In the genomic region with DNA sequence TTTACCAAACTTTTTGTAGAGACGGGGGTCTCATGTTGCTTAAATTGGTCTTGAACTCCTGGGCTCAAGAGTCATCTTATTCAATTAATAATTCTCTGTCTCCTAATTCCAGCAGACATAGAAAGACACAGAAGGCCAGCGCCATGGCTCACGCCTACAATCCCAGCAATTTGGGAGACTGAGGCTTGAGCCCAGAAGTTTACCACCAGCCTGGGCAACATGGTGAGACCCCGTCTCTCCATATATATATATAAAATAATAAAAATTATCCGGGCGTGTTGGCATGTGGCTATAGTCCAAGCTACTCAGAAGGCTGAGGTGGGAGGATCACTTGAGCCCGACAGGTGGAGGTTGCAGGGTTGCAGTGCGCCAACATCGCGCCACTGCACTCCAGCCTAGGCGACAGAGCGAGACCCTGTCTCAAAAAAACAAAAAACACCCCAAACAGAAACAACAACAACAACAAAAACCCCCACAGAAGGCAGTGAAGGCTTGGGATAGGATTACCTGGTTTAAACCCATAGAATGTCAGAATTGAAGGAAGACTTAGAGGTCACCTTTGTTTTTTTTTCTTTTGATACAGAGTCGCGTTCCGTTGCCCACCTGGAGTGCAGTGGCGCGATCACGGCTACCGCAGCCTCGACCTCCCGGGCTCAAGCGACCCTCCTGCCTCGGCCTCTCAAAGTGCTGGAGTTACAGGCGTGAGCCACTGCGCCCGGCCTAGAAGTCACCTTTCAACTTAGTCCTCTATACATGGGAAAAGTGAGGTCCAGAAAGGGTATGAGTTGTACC, we compare ENCODE assay signal across 8 cellular contexts. TPM values are rescaled to one million over a fixed set of nuclear protein-coding genes. Genes with fewer than 3 reads are reported as not detected.
DNase-seq lines count a peak whose midpoint lies in the region; ATAC-seq and TF ChIP-seq lines count a peak whose summit lies in the region.

No MANE protein-coding gene starts in this region.

- peak overlapping the region; percentile 96 to 97 for H3K4me3 Mint-ChIP-seq in CD14-positive monocyte
- H3K4me3 Mint-ChIP-seq in brain, result peak overlapping the region; percentile 89 to 93 (median 93)

- H3K27me3 Mint-ChIP-seq in CD14-positive monocyte (ENCODE audit: low read depth in 3 of 3), result peaks cover 0 to 10% (median 0%) of the 10 kb centered on the region in 3 donors
- peaks cover 22% of the 10 kb centered on the region for H3K27me3 Mint-ChIP-seq in brain

- peaks cover 0 to 3% (median 0%) of the 10 kb centered on the region in 7 donors for H3K9me3 Mint-ChIP-seq in CD14-positive monocyte
- H3K9me3 Mint-ChIP-seq in brain, result no peaks in the 10 kb centered on the region

- H3K36me3 Mint-ChIP-seq in CD14-positive monocyte (peaks cover 3 to 8% of the 10 kb centered on the region in 2 donors), brain (peaks cover 15% of the 10 kb centered on the region)

- no peak for DNase-seq in CD14-positive monocyte (ENCODE audit: low spot score)
- DNase-seq in mesenteric fat pad (ENCODE audit: low spot score), result peak; percentile 79
- no peak for DNase-seq in SHP77 (lab: John Stamatoyannopoulos, UW)
- no peak for DNase-seq in islet precursor cell
- no peak for DNase-seq in globus pallidus (ENCODE audit: low spot score)
- no peak for DNase-seq in NCI-H1694 treated with DMSO at 0.1 percent for 48 hours (lab: John Stamatoyannopoulos, UW)

- H3K27ac Mint-ChIP-seq in CD14-positive monocyte (peak overlapping the region; percentile 98 to 100 (median 99)), brain (peak overlapping the region; percentile 92 to 98 (median 96))

- no peak for TF ChIP-seq CTCF in CD14-positive monocyte (IDR thresholded peaks at IDR 0.05)
- TF ChIP-seq CTCF in brain (conservative IDR thresholded peaks at IDR 0.05), result no peak

- peak; percentile 8 for ATAC-seq in HG02973 (IDR thresholded peaks at IDR 0.05; ENCODE audit: unreplicated experiment)

- peaks cover 9% of the 10 kb centered on the region for H3K4me1 Mint-ChIP-seq in CD14-positive monocyte
- peaks cover 28% of the 10 kb centered on the region for H3K4me1 Mint-ChIP-seq in brain

- intact Hi-C loops in CD14-positive monocyte (cut with micrococcal nuclease), result loop anchor here in 1 of 2 donors (10.0 kb wide), 1 partner anchor 147 kb away; a partner anchor contains a TSS

RNA-seq across cellular contexts. Expression of a gene that starts 0.7 kb away (rescaled TPM):
- 10 to 100 TPM; 39.2 to 44.5 TPM for polyA plus RNA-seq in CD14-positive monocyte
- 56.3 TPM for polyA plus RNA-seq in brain (ENCODE audit: insufficient read depth, low read depth, low replicate concordance)
- 56.0 TPM for total RNA-seq in mesenteric fat pad

RNA-seq across cellular contexts. Expression of a gene that starts 51.6 kb away (rescaled TPM):
- 10 to 100 TPM; 14.6 to 22.4 TPM for polyA plus RNA-seq in CD14-positive monocyte
- 98.5 TPM for polyA plus RNA-seq in brain (ENCODE audit: insufficient read depth, low read depth, low replicate concordance)
- total RNA-seq in mesenteric fat pad, result 32.3 TPM
